ENCODE assay signal across 8 cellular contexts in genomic region chr1:58783090-58783992, GRCh38. TPM values are rescaled to one million over a fixed set of nuclear protein-coding genes. Genes with fewer than 3 reads are reported as not detected.
DNase-seq lines count a peak whose midpoint lies in the region; ATAC-seq and TF ChIP-seq lines count a peak whose summit lies in the region.

No MANE protein-coding gene starts in this region.

- H3K36me3 Mint-ChIP-seq in CD4-positive, alpha-beta T cell (ENCODE audit: low read depth): peaks cover 41% of the 10 kb centered on the region
- peaks cover 5% of the 10 kb centered on the region for H3K36me3 Mint-ChIP-seq in IgD-negative memory B cell

- CTCF ChIA-PET in CD4-positive, alpha-beta T cell (lab: Charles Lee): interaction anchor here (0.7 kb wide), 1 partner anchor 55 kb away, joined by 3 read pairs; no protein-coding TSS in a partner anchor

- POLR2A ChIA-PET in CD4-positive, alpha-beta T cell (lab: Charles Lee): interaction anchor here (0.5 to 6.3 kb wide), 47 partner anchors 10 to 1031 kb away, joined by 3 to 53 read pairs (median 5); partner anchors contain the start of genes FGGY, HOOK1, MYSM1 and OMA1

- peaks cover 4% of the 10 kb centered on the region for H3K9me3 Mint-ChIP-seq in CD4-positive, alpha-beta T cell
- peaks cover 0 to 4% (median 3%) of the 10 kb centered on the region in 3 donors for H3K9me3 Mint-ChIP-seq in IgD-negative memory B cell

- DNase-seq in CD4-positive, alpha-beta T cell: peak; percentile 11 to 57 (median 38)
- peak; percentile 94 for DNase-seq in T1000 (lab: John Stamatoyannopoulos, UW)
- peak; percentile 76 for DNase-seq in choroid plexus epithelial cell (ENCODE audit: low read depth)
- DNase-seq in stimulated activated CD4-positive, alpha-beta T cell treated with anti-CD3 and anti-CD28 coated beads, Interleukin-2, amount 100 ng/mL, for 4 hours (ENCODE audit: low read depth): peak; percentile 13

- H3K4me3 Mint-ChIP-seq in CD4-positive, alpha-beta T cell: peak overlapping the region; percentile 95
- H3K4me3 Mint-ChIP-seq in IgD-negative memory B cell: peak overlapping the region; percentile 84 to 100 (median 94)

- H3K27ac Mint-ChIP-seq in CD4-positive, alpha-beta T cell: peak overlapping the region; percentile 94
- H3K27ac Mint-ChIP-seq in IgD-negative memory B cell: peak overlapping the region; percentile 90 to 100 (median 100)

- TF ChIP-seq CTCF in CD4-positive, alpha-beta T cell (IDR thresholded peaks at IDR 0.05): no peak
- TF ChIP-seq CTCF in choroid plexus epithelial cell (conservative IDR thresholded peaks at IDR 0.05; ENCODE audit: low read depth, low read length) (no peak), liver (IDR thresholded peaks at IDR 0.05; ENCODE audit: low read depth, low read length, missing input control) (no peak)

- intact Hi-C loops in CD4-positive, alpha-beta T cell (cut with DNase I, micrococcal nuclease): loop anchor here (5.0 to 10.0 kb wide), 3 partner anchors 236 to 289 kb away; partner anchors contain the start of gene OMA1 (in 1 of the 2)

- H3K9ac ChIP-seq in liver (ENCODE audit: low read depth in 1 of 2, low read length in 2 of 2): peak overlapping the region; percentile 88 to 98

- peaks cover 11% of the 10 kb centered on the region for H3K27me3 Mint-ChIP-seq in CD4-positive, alpha-beta T cell
- H3K27me3 Mint-ChIP-seq in IgD-negative memory B cell: peaks cover 2% of the 10 kb centered on the region

- peaks cover 35% of the 10 kb centered on the region for H3K4me1 Mint-ChIP-seq in CD4-positive, alpha-beta T cell (ENCODE audit: low read depth)
- peaks cover 10 to 22% (median 12%) of the 10 kb centered on the region in 3 donors for H3K4me1 Mint-ChIP-seq in IgD-negative memory B cell

- H3K36me3 ChIP-seq in liver (ENCODE audit: control insufficient read depth in 4 of 4, insufficient read depth in 3 of 4, low read depth in 1 of 4, low read length in 3 of 4): no peaks in the 10 kb centered on the region

- H3K4me3 ChIP-seq in choroid plexus epithelial cell (ENCODE audit: low read depth, low read length): peak overlapping the region; percentile 87
- H3K4me3 ChIP-seq in liver (ENCODE audit: low read depth in 1 of 3, low read length in 3 of 3): peak overlapping the region; percentile 67 to 87 (median 83)

- WGBS in liver: under 1% methylated on average over 86 of the region's 86 CpGs

- H3K27ac ChIP-seq in CD4-positive, alpha-beta T cell (ENCODE audit: low read depth, low read length): peak overlapping the region; percentile 99
- H3K27ac ChIP-seq in liver (ENCODE audit: low read depth in 1 of 2, low read length in 2 of 2): peak overlapping the region; percentile 99 to 100

- no peak for TF ChIP-seq RAD21 in liver (IDR thresholded peaks at IDR 0.05)

- ATAC-seq in CD4-positive, alpha-beta T cell (ENCODE audit: poor library complexity): peak; percentile 1
- ATAC-seq in GM19455 (IDR thresholded peaks at IDR 0.05; ENCODE audit: unreplicated experiment) (peak; percentile 23), HG03565 (IDR thresholded peaks at IDR 0.05; ENCODE audit: unreplicated experiment) (no peak)

- H3K9me3 ChIP-seq in CD4-positive, alpha-beta T cell (ENCODE audit: control insufficient read depth, low read length): no peaks in the 10 kb centered on the region
- H3K9me3 ChIP-seq in liver (ENCODE audit: control insufficient read depth in 4 of 4, low read length in 3 of 4): no peaks in the 10 kb centered on the region

- H3K27me3 ChIP-seq in CD4-positive, alpha-beta T cell (ENCODE audit: control insufficient read depth, insufficient read depth, low read length): no peaks in the 10 kb centered on the region
- H3K27me3 ChIP-seq in liver (ENCODE audit: control insufficient read depth in 4 of 4, insufficient read depth in 4 of 4, low read length in 3 of 4): no peaks in the 10 kb centered on the region

- H3K4me1 ChIP-seq in liver (ENCODE audit: control insufficient read depth in 4 of 4, insufficient read depth in 4 of 4, low read length in 3 of 4): peaks cover 0 to 19% (median 6%) of the 10 kb centered on the region in 4 donors

TF ChIP-seq in liver, 16 proteins besides CTCF, POLR2A, EP300 and RAD21:
- TF ChIP-seq YY1 (IDR thresholded peaks at IDR 0.05): no peak
- no peak for TF ChIP-seq ZBTB33 (IDR thresholded peaks at IDR 0.05)
- TF ChIP-seq FOXA1 (IDR thresholded peaks at IDR 0.05): no peak
- no peak for TF ChIP-seq FOXA2 (IDR thresholded peaks at IDR 0.05)
- no peak for TF ChIP-seq TAF1 (conservative IDR thresholded peaks at IDR 0.05)
- TF ChIP-seq JUND (IDR thresholded peaks at IDR 0.05): peak in 1 of 2 donors; percentile 55
TF ChIP-seq in liver: peak in this region for 1.

RNA-seq across cellular contexts. Expression of gene JUN, which starts 0.5 kb away (rescaled TPM):
- total RNA-seq in CD4-positive, alpha-beta T cell: 100 to 1,000 TPM; 585 to 588 TPM
- polyA plus RNA-seq in IgD-negative memory B cell (217 TPM), liver (10 to 100 TPM; 15.0 to 19.3 TPM)
- total RNA-seq in liver: 10 to 100 TPM; 15.7 to 29.8 TPM

Comparison
In these comparisons a context has a peak if more than half of its experiments do, and no peak if none do; other contexts are left out.
1. DNase-seq: peak in every context shown above with its lines; median percentile 94 in T1000; 76 in choroid plexus epithelial cell; 38 in CD4-positive, alpha-beta T cell; 13 in stimulated activated CD4-positive, alpha-beta T cell treated with anti-CD3 and anti-CD28 coated beads, Interleukin-2, amount 100 ng/mL, for 4 hours.
2. RNA of gene JUN, which starts 0.5 kb away (total RNA-seq): 585 to 588 TPM in CD4-positive, alpha-beta T cell; 15.7 to 29.8 TPM in liver; every median in the first group is over 10 times any median in the second.